ENCODE assay signal across 37 cellular contexts in genomic region chr2:175628243-175628642, GRCh38.
"Had no signal": no experiment of that assay in that cellular context is flagged by ENCODE, and none has a peak within 500 bp of the region (broad histone marks: within the 10 kb centered on the region; RNA-seq: fewer than 3 reads in every experiment).

No MANE protein-coding gene starts in this region.

- H3K4me3 ChIP-seq: adrenal gland, ascending aorta, body of pancreas, breast epithelium, cardiac muscle cell had no signal

- H3K27ac ChIP-seq: adrenal gland, ascending aorta, body of pancreas, brain microvascular endothelial cell, breast epithelium, cardiac muscle cell had no signal

- H3K36me3 ChIP-seq: adrenal gland, ascending aorta, brain microvascular endothelial cell, breast epithelium, cardiac muscle cell had no signal

- H3K27ac Mint-ChIP-seq: activated naive CD4-positive, alpha-beta T cell treated with anti-CD3 and anti-CD28 coated beads for 36 hours; activated naive CD4-positive, alpha-beta T cell treated with anti-CD3 and anti-CD28 coated beads, Interleukin-2, amount 10 ng/mL, durations not matched to agents 7 days and 5 days; activated naive CD4-positive, alpha-beta T cell treated with anti-CD3 and anti-CD28 coated beads, Interleukin-2, amount 50 U/mL, for 24 hours; activated naive CD4-positive, alpha-beta T cell treated with anti-CD3 and anti-CD28 coated beads, Interleukin-2, amount 50 U/mL, for 72 hours; activated naive CD8-positive, alpha-beta T cell; activated naive CD8-positive, alpha-beta T cell treated with anti-CD3 and anti-CD28 coated beads for 36 hours; activated naive CD8-positive, alpha-beta T cell treated with anti-CD3 and anti-CD28 coated beads, Interleukin-2, amount 10 ng/mL, durations not matched to agents 7 days and 5 days; activated naive CD8-positive, alpha-beta T cell treated with anti-CD3 and anti-CD28 coated beads, Interleukin-2, amount 50 U/mL, for 24 hours; activated T-cell treated with anti-CD3 and anti-CD28 coated beads, Interleukin-2, amount 50 U/mL, for 24 hours; activated T-cell treated with anti-CD3 and anti-CD28 coated beads, Interleukin-2, amount 50 U/mL, for 72 hours; activated T-helper 1 cell treated with anti-CD3 and anti-CD28 coated beads, Interleukin-12 subunit alpha, Interleukin-12 subunit beta, Interleukin-2, Interleukin-4 antibody, amounts not matched to agents 30 ng/mL and 10 ng/mL and 1 ng/mL, durations not matched to agents 14 hours and 24 hours and 36 hours; activated T-helper 17 cell treated with anti-CD3 and anti-CD28 coated beads, Interleukin-2, amount 50 U/mL, for 72 hours; activated T-helper 2 cell treated with anti-CD3 and anti-CD28 coated beads, Interferon-gamma antibody, Interleukin-2, Interleukin-4, amounts not matched to agents 10 μg/mL and 5 μg/mL and 100 μg/mL, durations not matched to agents 14 hours and 24 hours and 36 hours; brain had no signal

- H3K4me3 Mint-ChIP-seq: activated naive CD4-positive, alpha-beta T cell treated with anti-CD3 and anti-CD28 coated beads for 36 hours; activated naive CD4-positive, alpha-beta T cell treated with anti-CD3 and anti-CD28 coated beads, Interleukin-2, amount 10 ng/mL, durations not matched to agents 7 days and 5 days; activated naive CD4-positive, alpha-beta T cell treated with anti-CD3 and anti-CD28 coated beads, Interleukin-2, amount 50 U/mL, for 24 hours; activated naive CD8-positive, alpha-beta T cell; activated naive CD8-positive, alpha-beta T cell treated with anti-CD3 and anti-CD28 coated beads for 36 hours; activated naive CD8-positive, alpha-beta T cell treated with anti-CD3 and anti-CD28 coated beads, Interleukin-2, amount 10 ng/mL, durations not matched to agents 7 days and 5 days; activated naive CD8-positive, alpha-beta T cell treated with anti-CD3 and anti-CD28 coated beads, Interleukin-2, amount 50 U/mL, for 24 hours; activated T-cell treated with anti-CD3 and anti-CD28 coated beads, Interleukin-2, amount 50 U/mL, for 24 hours; activated T-cell treated with anti-CD3 and anti-CD28 coated beads, Interleukin-2, amount 50 U/mL, for 4 hours; activated T-cell treated with anti-CD3 and anti-CD28 coated beads, Interleukin-2, amount 50 U/mL, for 72 hours; activated T-helper 1 cell treated with anti-CD3 and anti-CD28 coated beads, Interleukin-12 subunit alpha, Interleukin-12 subunit beta, Interleukin-2, Interleukin-4 antibody, amounts not matched to agents 30 ng/mL and 10 ng/mL and 1 ng/mL, durations not matched to agents 14 hours and 24 hours and 36 hours; activated T-helper 17 cell treated with anti-CD3 and anti-CD28 coated beads, Interleukin-2, amount 50 U/mL, for 72 hours; brain; central memory CD8-positive, alpha-beta T cell had no signal

- H3K27me3 ChIP-seq: adrenal gland, ascending aorta, body of pancreas, brain microvascular endothelial cell, breast epithelium, cardiac muscle cell had no signal

- DNase-seq: activated effector memory CD4-positive, alpha-beta T cell treated with anti-CD3 and anti-CD28 coated beads, Interleukin-2, amount 50 U/mL, for 16 hours; activated effector memory CD4-positive, alpha-beta T cell treated with Interleukin-2 at 50 U/mL for 16 hours; activated gamma-delta T cell; activated gamma-delta T cell treated with Interleukin-2 at 50 U/mL for 16 hours; activated naive CD4-positive, alpha-beta T cell; activated naive CD4-positive, alpha-beta T cell treated with anti-CD3 and anti-CD28 coated beads for 36 hours; activated naive CD4-positive, alpha-beta T cell treated with anti-CD3 and anti-CD28 coated beads, Interleukin-2, amount 10 ng/mL, durations not matched to agents 7 days and 5 days; activated naive CD4-positive, alpha-beta T cell treated with anti-CD3 and anti-CD28 coated beads, Interleukin-2, amount 50 U/mL, for 16 hours; activated naive CD4-positive, alpha-beta T cell treated with Interleukin-2 at 50 U/mL for 16 hours; activated naive CD8-positive, alpha-beta T cell treated with anti-CD3 and anti-CD28 coated beads for 36 hours; activated naive CD8-positive, alpha-beta T cell treated with anti-CD3 and anti-CD28 coated beads, Interleukin-2, amount 10 ng/mL, durations not matched to agents 7 days and 5 days; activated naive CD8-positive, alpha-beta T cell treated with anti-CD3 and anti-CD28 coated beads, Interleukin-2, amount 50 U/mL, for 24 hours; activated T-cell treated with anti-CD3 and anti-CD28 coated beads, Interleukin-2, amount 50 U/mL, for 1 hour; activated T-cell treated with anti-CD3 and anti-CD28 coated beads, Interleukin-2, amount 50 U/mL, for 24 hours; activated T-cell treated with anti-CD3 and anti-CD28 coated beads, Interleukin-2, amount 50 U/mL, for 4 hours; activated T-cell treated with anti-CD3 and anti-CD28 coated beads, Interleukin-2, amount 50 U/mL, for 48 hours; activated T-cell treated with anti-CD3 and anti-CD28 coated beads, Interleukin-2, amount 50 U/mL, for 72 hours; adrenal gland; amygdala; anterior cingulate cortex; aorta; body of pancreas; brain microvascular endothelial cell; caudate nucleus; central memory CD4-positive, alpha-beta T cell; cerebellar nuclear complex had no signal

- H3K9me3 ChIP-seq: adrenal gland, ascending aorta, body of pancreas, breast epithelium had no signal

- H3K4me1 ChIP-seq: adrenal gland, ascending aorta, body of pancreas, breast epithelium had no signal

- H3K4me1 Mint-ChIP-seq: activated naive CD4-positive, alpha-beta T cell treated with anti-CD3 and anti-CD28 coated beads, Interleukin-2, amount 10 ng/mL, durations not matched to agents 7 days and 5 days; activated naive CD4-positive, alpha-beta T cell treated with anti-CD3 and anti-CD28 coated beads, Interleukin-2, amount 50 U/mL, for 24 hours; activated naive CD8-positive, alpha-beta T cell treated with anti-CD3 and anti-CD28 coated beads for 36 hours; activated naive CD8-positive, alpha-beta T cell treated with anti-CD3 and anti-CD28 coated beads, Interleukin-2, amount 10 ng/mL, durations not matched to agents 7 days and 5 days; activated naive CD8-positive, alpha-beta T cell treated with anti-CD3 and anti-CD28 coated beads, Interleukin-2, amount 50 U/mL, for 24 hours; activated T-helper 17 cell treated with anti-CD3 and anti-CD28 coated beads, Interleukin-2, amount 50 U/mL, for 72 hours; central memory CD8-positive, alpha-beta T cell had no signal

- ATAC-seq: activated naive CD4-positive, alpha-beta T cell treated with anti-CD3 and anti-CD28 coated beads, Interleukin-2, amount 50 U/mL, for 72 hours; activated naive CD8-positive, alpha-beta T cell treated with anti-CD3 and anti-CD28 coated beads, Interleukin-2, amount 50 U/mL, for 24 hours; activated T-cell treated with anti-CD3 and anti-CD28 coated beads, Interleukin-2, amount 50 U/mL, for 4 hours; activated T-cell treated with anti-CD3 and anti-CD28 coated beads, Interleukin-2, amount 50 U/mL, for 72 hours; activated T-helper 17 cell treated with anti-CD3 and anti-CD28 coated beads, Interleukin-2, amount 50 U/mL, for 72 hours; body of pancreas had no signal

- H3K9me3 Mint-ChIP-seq: activated naive CD4-positive, alpha-beta T cell treated with anti-CD3 and anti-CD28 coated beads for 36 hours; activated naive CD4-positive, alpha-beta T cell treated with anti-CD3 and anti-CD28 coated beads, Interleukin-2, amount 50 U/mL, for 24 hours; activated naive CD8-positive, alpha-beta T cell treated with anti-CD3 and anti-CD28 coated beads, Interleukin-2, amount 10 ng/mL, durations not matched to agents 7 days and 5 days; activated T-cell treated with anti-CD3 and anti-CD28 coated beads, Interleukin-2, amount 50 U/mL, for 24 hours; activated T-cell treated with anti-CD3 and anti-CD28 coated beads, Interleukin-2, amount 50 U/mL, for 4 hours; activated T-helper 1 cell treated with anti-CD3 and anti-CD28 coated beads, Interleukin-12 subunit alpha, Interleukin-12 subunit beta, Interleukin-2, Interleukin-4 antibody, amounts not matched to agents 30 ng/mL and 10 ng/mL and 1 ng/mL, durations not matched to agents 14 hours and 24 hours and 36 hours; central memory CD8-positive, alpha-beta T cell had no signal

- H3K27me3 Mint-ChIP-seq: activated naive CD4-positive, alpha-beta T cell treated with anti-CD3 and anti-CD28 coated beads, Interleukin-2, amount 10 ng/mL, durations not matched to agents 7 days and 5 days had no signal

- H3K36me3 Mint-ChIP-seq: activated naive CD4-positive, alpha-beta T cell treated with anti-CD3 and anti-CD28 coated beads, Interleukin-2, amount 10 ng/mL, durations not matched to agents 7 days and 5 days; activated naive CD4-positive, alpha-beta T cell treated with anti-CD3 and anti-CD28 coated beads, Interleukin-2, amount 50 U/mL, for 24 hours; activated naive CD4-positive, alpha-beta T cell treated with anti-CD3 and anti-CD28 coated beads, Interleukin-2, amount 50 U/mL, for 72 hours; activated naive CD8-positive, alpha-beta T cell; activated naive CD8-positive, alpha-beta T cell treated with anti-CD3 and anti-CD28 coated beads for 36 hours; activated naive CD8-positive, alpha-beta T cell treated with anti-CD3 and anti-CD28 coated beads, Interleukin-2, amount 10 ng/mL, durations not matched to agents 7 days and 5 days had no signal
